9 cellular contexts compared by ENCODE assay signal in the genomic region with DNA sequence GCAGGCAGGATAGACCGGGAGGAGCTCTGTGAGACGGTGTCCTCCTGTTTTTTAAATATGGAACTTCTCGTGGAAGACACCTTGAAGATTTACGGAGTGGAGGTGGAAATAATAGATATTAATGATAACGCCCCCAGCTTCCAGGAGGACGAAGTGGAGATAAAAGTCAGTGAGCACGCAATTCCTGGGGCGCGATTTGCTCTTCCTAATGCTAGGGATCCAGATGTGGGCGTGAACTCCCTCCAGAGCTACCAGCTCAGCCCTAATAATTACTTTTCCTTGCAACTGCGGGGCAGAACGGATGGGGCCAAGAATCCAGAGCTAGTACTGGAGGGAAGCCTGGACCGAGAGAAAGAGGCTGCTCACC. TPM values are rescaled to one million over a fixed set of nuclear protein-coding genes. Genes with fewer than 3 reads are reported as not detected.
DNase-seq lines count a peak whose midpoint lies in the region; ATAC-seq, FAIRE-seq and TF ChIP-seq lines count a peak whose summit lies in the region.
"Had no signal": no experiment of that assay in that cellular context is flagged by ENCODE, and none has a peak within 500 bp of the region (broad histone marks: within the 10 kb centered on the region; RNA-seq: fewer than 3 reads in every experiment).

No MANE protein-coding gene starts in this region.

- peaks cover 53% of the 10 kb centered on the region for H3K9me3 Mint-ChIP-seq in progenitor cell of endocrine pancreas (ENCODE audit: low read depth)

- H3K9me3 ChIP-seq in MM.1S (replicated peaks; ENCODE audit: insufficient read depth, low read length) (no peaks in the 10 kb centered on the region), endothelial cell of umbilical vein (replicated peaks; ENCODE audit: control insufficient read depth, insufficient read depth, low read length) (peaks cover 8% of the 10 kb centered on the region)

- H3K4me1 Mint-ChIP-seq in progenitor cell of endocrine pancreas (ENCODE audit: low read depth): no peaks in the 10 kb centered on the region
- H3K4me1 Mint-ChIP-seq: nephron had no signal

- H3K79me2 ChIP-seq in MM.1S (ENCODE audit: low read length): no peaks in the 10 kb centered on the region
- H3K79me2 ChIP-seq in endothelial cell of umbilical vein (ENCODE audit: control insufficient read depth, insufficient read depth, low read length): no peaks in the 10 kb centered on the region

- H3K9me1 ChIP-seq in endothelial cell of umbilical vein (replicated peaks; ENCODE audit: control insufficient read depth, extremely low read depth, insufficient read depth, low read length): no peaks in the 10 kb centered on the region

- no peaks in the 10 kb centered on the region for H3F3A ChIP-seq in MM.1S (ENCODE audit: insufficient read depth, low read length)

- H3K27me3 ChIP-seq in MM.1S (replicated peaks; ENCODE audit: insufficient read depth, low read length) (peaks cover 35% of the 10 kb centered on the region), endothelial cell of umbilical vein (ENCODE audit: control insufficient read depth in 2 of 2, insufficient read depth in 2 of 2, low read length in 2 of 2) (peaks cover 38 to 84% of the 10 kb centered on the region in 2 experiments)

- TF ChIP-seq CTCF in MM.1S (IDR thresholded peaks at IDR 0.05; ENCODE audit: low read length) (no peak), endothelial cell of umbilical vein (IDR thresholded peaks at IDR 0.05; ENCODE audit: extremely low read depth in 1 of 2, insufficient read depth in 1 of 2, low read depth in 1 of 2, low read length in 2 of 2) (no peak), progenitor cell of endocrine pancreas (IDR thresholded peaks at IDR 0.05; ENCODE audit: unreplicated experiment) (no peak)

- no peaks in the 10 kb centered on the region for H3K9me2 ChIP-seq in MM.1S (replicated peaks; ENCODE audit: insufficient read depth, low read length)

- H3K4me2 ChIP-seq in MM.1S (ENCODE audit: low read depth, low read length): peak overlapping the region; percentile 90
- peak overlapping the region; percentile 90 for H3K4me2 ChIP-seq in endothelial cell of umbilical vein (ENCODE audit: insufficient read depth, low read length)

- H3K36me3 Mint-ChIP-seq in progenitor cell of endocrine pancreas (ENCODE audit: insufficient read depth): peaks cover 68% of the 10 kb centered on the region

- H3K9ac ChIP-seq in MM.1S (ENCODE audit: low read length) (peak overlapping the region; percentile 24; the same call in 1 of the 2 replicates), endothelial cell of umbilical vein (replicated peaks; ENCODE audit: extremely low read depth, insufficient read depth, low read length) (no peak overlapping the region)

- no peak overlapping the region for H3K4me3 Mint-ChIP-seq in progenitor cell of endocrine pancreas (ENCODE audit: low read depth)
- H3K4me3 Mint-ChIP-seq: nephron had no signal

- DNase-seq in EL (peak; percentile 18), MM.1S (no peak), endothelial cell of umbilical vein (ENCODE audit: low read depth, low spot score) (no peak), progenitor cell of endocrine pancreas (ENCODE audit: low spot score, unreplicated experiment) (no peak), NCI-H345 treated with DMSO at 0.1 percent for 48 hours (lab: John Stamatoyannopoulos, UW; ENCODE audit: unreplicated experiment) (no peak), mesenteric fat pad (ENCODE audit: low spot score) (no peak), COR-L47 (lab: John Stamatoyannopoulos, UW) (no peak)

- no peak for FAIRE-seq in endothelial cell of umbilical vein (lab: Jason Lieb, UNC)

- peak overlapping the region; percentile 87 for H2AFZ ChIP-seq in MM.1S (ENCODE audit: low read length)
- H2AFZ ChIP-seq in endothelial cell of umbilical vein (ENCODE audit: low read depth, low read length): peak overlapping the region; percentile 84

- no TSS peak for BruUV-seq in endothelial cell of umbilical vein (replicated peaks; lab: Mats Ljungman, UMichigan)

- intact Hi-C loops in endothelial cell of umbilical vein (cut with micrococcal nuclease): loop anchor here (1.0 to 5.0 kb wide), 4 partner anchors 9 to 103 kb away; partner anchors contain the start of genes PCDHGA12, PCDHGA6 and PCDHGB3

- H3K27ac ChIP-seq in MM.1S (ENCODE audit: low read length) (no peak overlapping the region), endothelial cell of umbilical vein (ENCODE audit: insufficient read depth, low read depth, low read length) (no peak overlapping the region)

- no peak for ATAC-seq in GM21825 (IDR thresholded peaks at IDR 0.05; ENCODE audit: unreplicated experiment)

- no peaks in the 10 kb centered on the region for H3K36me3 ChIP-seq in MM.1S (replicated peaks; ENCODE audit: insufficient read depth, low read length)
- no peaks in the 10 kb centered on the region for H3K36me3 ChIP-seq in endothelial cell of umbilical vein (ENCODE audit: control insufficient read depth in 2 of 2, extremely low read depth in 1 of 2, insufficient read depth in 2 of 2, low read length in 2 of 2)

- CTCF ChIA-PET in endothelial cell of umbilical vein (lab: Charles Lee): interaction anchor here (0.6 to 11.3 kb wide), 40 partner anchors 9 to 212 kb away, joined by 3 to 335 read pairs (median 6); partner anchors contain the start of genes DIAPH1, PCDHB12, PCDHGA1 and PCDHGA10

- H3K27me3 Mint-ChIP-seq in progenitor cell of endocrine pancreas: no peaks in the 10 kb centered on the region

- H3K4me3 ChIP-seq in MM.1S (ENCODE audit: low read length) (peak overlapping the region; percentile 75), endothelial cell of umbilical vein (replicated peaks in 1 of 3; ENCODE audit: insufficient read depth in 1 of 3, low read depth in 1 of 3, low read length in 3 of 3) (peak overlapping the region; percentile 39 to 83 (median 66))

- H4K20me1 ChIP-seq in MM.1S (ENCODE audit: insufficient read depth, low read length) (no peaks in the 10 kb centered on the region), endothelial cell of umbilical vein (replicated peaks; ENCODE audit: control insufficient read depth, extremely low read depth, insufficient read depth, low read length) (no peaks in the 10 kb centered on the region)

- no peak for TF ChIP-seq POLR2A in endothelial cell of umbilical vein (IDR thresholded peaks at IDR 0.05; ENCODE audit: low read depth, low read length)

- dilution Hi-C loops in endothelial cell of umbilical vein (cut with MboI; ENCODE audit: extremely low pct_ligation_motif_present, low sequenced_read_pairs): no loop called here

- peak overlapping the region; percentile 52 for H3K27ac Mint-ChIP-seq in progenitor cell of endocrine pancreas
- H3K27ac Mint-ChIP-seq: nephron had no signal

- H3K4me1 ChIP-seq in MM.1S (ENCODE audit: low read length) (0 out of 2 replicates have a peak, but pooled peaks cover 3% of the 10 kb centered on the region), endothelial cell of umbilical vein (ENCODE audit: control insufficient read depth, extremely low read depth, insufficient read depth, low read length) (peaks cover 15% of the 10 kb centered on the region)

- POLR2A ChIA-PET in endothelial cell of umbilical vein (lab: Charles Lee): interaction anchor here (1.9 to 2.2 kb wide), 2 partner anchors 9 to 137 kb away, joined by 8 read pairs; partner anchors contain the start of gene PCDHGA12

RNA-seq across cellular contexts. Expression of gene PCDHGA11, which starts 0.6 kb away (rescaled TPM):
- total RNA-seq in endothelial cell of umbilical vein (10.3 and 11.5 TPM in 2 replicates), progenitor cell of endocrine pancreas (3.1 and 3.3 TPM in 2 replicates), mesenteric fat pad (3.1 TPM)
- 8.0 and 8.1 TPM in 2 replicates for polyA plus RNA-seq in endothelial cell of umbilical vein
- 5.5 and 6.1 TPM in 2 replicates for polyA plus RNA-seq in endothelial cell of umbilical vein (2011; cell fraction: cytosol; rRNA removed)
- polyA plus RNA-seq in endothelial cell of umbilical vein (2011; cell fraction: nucleus; rRNA removed): 6.1 and 7.6 TPM in 2 replicates
- polyA plus RNA-seq in endothelial cell of umbilical vein (2012): 6.3 and 6.8 TPM in 2 replicates
- polyA minus RNA-seq in endothelial cell of umbilical vein: 16.7 and 17.3 TPM in 2 replicates
- polyA minus RNA-seq in endothelial cell of umbilical vein (2011; cell fraction: cytosol; rRNA and poly(A)+ RNA removed): not detected
- polyA minus RNA-seq in endothelial cell of umbilical vein (2011; cell fraction: nucleus; rRNA and poly(A)+ RNA removed): 27.0 and 30.1 TPM in 2 replicates

RNA-seq across cellular contexts. Expression of gene PCDHGB7, which starts 4.0 kb away (rescaled TPM):
- 12.6 and 13.0 TPM in 2 replicates for total RNA-seq in endothelial cell of umbilical vein
- polyA plus RNA-seq in endothelial cell of umbilical vein: 6.5 and 6.9 TPM in 2 replicates
- polyA plus RNA-seq in endothelial cell of umbilical vein (2011; cell fraction: cytosol; rRNA removed): 4.2 and 5.0 TPM in 2 replicates
- 7.6 and 8.5 TPM in 2 replicates for polyA plus RNA-seq in endothelial cell of umbilical vein (2011; cell fraction: nucleus; rRNA removed)
- polyA plus RNA-seq in endothelial cell of umbilical vein (2012): 4.8 and 5.1 TPM in 2 replicates
- polyA minus RNA-seq in endothelial cell of umbilical vein: 19.7 and 23.7 TPM in 2 replicates
- polyA minus RNA-seq in endothelial cell of umbilical vein (2011; cell fraction: cytosol; rRNA and poly(A)+ RNA removed): not detected
- 21.7 and 31.0 TPM in 2 replicates for polyA minus RNA-seq in endothelial cell of umbilical vein (2011; cell fraction: nucleus; rRNA and poly(A)+ RNA removed)
- total RNA-seq in progenitor cell of endocrine pancreas: 6.0 and 8.0 TPM in 2 replicates
- total RNA-seq in mesenteric fat pad: 8.1 TPM

RNA-seq across cellular contexts. Expression of gene PCDHGA10, which starts 8.7 kb away (rescaled TPM):
- total RNA-seq in endothelial cell of umbilical vein: 4.4 and 5.8 TPM in 2 replicates
- 3.6 and 3.7 TPM in 2 replicates for polyA plus RNA-seq in endothelial cell of umbilical vein
- 1.4 and 1.6 TPM in 2 replicates for polyA plus RNA-seq in endothelial cell of umbilical vein (2011; cell fraction: cytosol; rRNA removed)
- polyA plus RNA-seq in endothelial cell of umbilical vein (2011; cell fraction: nucleus; rRNA removed): 3.7 and 4.5 TPM in 2 replicates
- polyA plus RNA-seq in endothelial cell of umbilical vein (2012): 1.0 and 3.0 TPM in 2 replicates
- 10.5 and 10.8 TPM in 2 replicates for polyA minus RNA-seq in endothelial cell of umbilical vein
- 0.20 TPM for polyA minus RNA-seq in endothelial cell of umbilical vein (2011; cell fraction: cytosol; rRNA and poly(A)+ RNA removed)
- polyA minus RNA-seq in endothelial cell of umbilical vein (2011; cell fraction: nucleus; rRNA and poly(A)+ RNA removed): 14.6 and 15.1 TPM in 2 replicates
- 14.3 and 14.6 TPM in 2 replicates for total RNA-seq in progenitor cell of endocrine pancreas
- 4.2 TPM for total RNA-seq in mesenteric fat pad

RNA-seq across cellular contexts. Expression of gene PCDHGA12, which starts 8.8 kb away (rescaled TPM):
- total RNA-seq in endothelial cell of umbilical vein (7.6 and 9.9 TPM in 2 replicates), progenitor cell of endocrine pancreas (2.9 and 3.2 TPM in 2 replicates), mesenteric fat pad (4.6 TPM)
- polyA plus RNA-seq in endothelial cell of umbilical vein: 3.2 and 4.2 TPM in 2 replicates
- polyA plus RNA-seq in endothelial cell of umbilical vein (2011; cell fraction: cytosol; rRNA removed): 2.9 and 3.1 TPM in 2 replicates
- polyA plus RNA-seq in endothelial cell of umbilical vein (2011; cell fraction: nucleus; rRNA removed): 4.1 and 4.4 TPM in 2 replicates
- polyA plus RNA-seq in endothelial cell of umbilical vein (2012): 4.8 and 5.6 TPM in 2 replicates
- 6.5 and 7.8 TPM in 2 replicates for polyA minus RNA-seq in endothelial cell of umbilical vein
- polyA minus RNA-seq in endothelial cell of umbilical vein (2011; cell fraction: cytosol; rRNA and poly(A)+ RNA removed): not detected
- 9.9 and 18.1 TPM in 2 replicates for polyA minus RNA-seq in endothelial cell of umbilical vein (2011; cell fraction: nucleus; rRNA and poly(A)+ RNA removed)

RNA-seq across cellular contexts. Expression of gene PCDHGB6, which starts 13.7 kb away (rescaled TPM):
- total RNA-seq in endothelial cell of umbilical vein: 4.8 and 4.9 TPM in 2 replicates
- polyA plus RNA-seq in endothelial cell of umbilical vein: 2.2 and 2.3 TPM in 2 replicates
- 1.1 and 1.3 TPM in 2 replicates for polyA plus RNA-seq in endothelial cell of umbilical vein (2011; cell fraction: cytosol; rRNA removed)
- 2.9 TPM in 2 replicates for polyA plus RNA-seq in endothelial cell of umbilical vein (2011; cell fraction: nucleus; rRNA removed)
- polyA plus RNA-seq in endothelial cell of umbilical vein (2012): 0.72 and 1.1 TPM in 2 replicates
- polyA minus RNA-seq in endothelial cell of umbilical vein: 5.7 and 6.3 TPM in 2 replicates
- not detected for polyA minus RNA-seq in endothelial cell of umbilical vein (2011; cell fraction: cytosol; rRNA and poly(A)+ RNA removed)
- 9.4 and 12.6 TPM in 2 replicates for polyA minus RNA-seq in endothelial cell of umbilical vein (2011; cell fraction: nucleus; rRNA and poly(A)+ RNA removed)
- 23.1 and 24.0 TPM in 2 replicates for total RNA-seq in progenitor cell of endocrine pancreas
- total RNA-seq in mesenteric fat pad: 5.3 TPM
